ENCODE assay signal across 1 cellular context in genomic region chr1:81682490-81682889, GRCh38.
TF ChIP-seq lines count a peak whose summit lies in the region.

No MANE protein-coding gene starts in this region.

TF ChIP-seq in SK-N-SH treated with all-trans-retinoic acid at 6 μM for 48 hours, 23 proteins besides CTCF, POLR2A, EP300 and RAD21 (continued from another document):
- TF ChIP-seq TSHZ2 (CRISPR knock-in tag; IDR thresholded peaks at IDR 0.05) (no peak), BACH2 (CRISPR knock-in tag; IDR thresholded peaks at IDR 0.05; ENCODE audit: borderline replicate concordance) (no peak), GLIS3 (CRISPR knock-in tag; IDR thresholded peaks at IDR 0.05) (no peak)
